ENCODE assay signal across 11 cellular contexts in genomic region chr2:112691761-112692370, GRCh38. TPM values are rescaled to one million over a fixed set of nuclear protein-coding genes. Genes with fewer than 3 reads are reported as not detected.
DNase-seq lines count a peak whose midpoint lies in the region; ATAC-seq and TF ChIP-seq lines count a peak whose summit lies in the region.
"Had no signal": no experiment of that assay in that cellular context is flagged by ENCODE, and none has a peak within 500 bp of the region (broad histone marks: within the 10 kb centered on the region; RNA-seq: fewer than 3 reads in every experiment).

No MANE protein-coding gene starts in this region.

- H3K4me2 ChIP-seq in fibroblast of lung (ENCODE audit: extremely low read depth, insufficient read depth, low read length) = peak overlapping the region; percentile 33

- H3K4me1 ChIP-seq in fibroblast of lung (ENCODE audit: control insufficient read depth, extremely low read depth, insufficient read depth, low read length) = peaks cover 17% of the 10 kb centered on the region

- ATAC-seq in activated T-cell treated with anti-CD3 and anti-CD28 coated beads, Interleukin-2, amount 50 U/mL, for 72 hours (replicated peaks in 1 of 2) = peak in 1 of 2 donors; percentile 5
- ATAC-seq in activated T-cell treated with anti-CD3 and anti-CD28 coated beads, Interleukin-2, amount 50 U/mL, for 4 hours = no peak
- ATAC-seq in T-helper 17 cell (no peak), GM18868 (IDR thresholded peaks at IDR 0.05; ENCODE audit: unreplicated experiment) (no peak)
- ATAC-seq in stimulated activated naive B cell treated with anti-CD40 and anti-IgM and Interleukin-4, amounts not matched to agents 10 μg/mL and 1 μg/mL and 100 μg/mL, for 72 hours (replicated peaks) = no peak

- no peak overlapping the region for H3K4me3 ChIP-seq in fibroblast of lung (replicated peaks in 1 of 4; ENCODE audit: control extremely low read depth in 1 of 4, insufficient read depth in 1 of 4, low read depth in 3 of 4, low read length in 4 of 4)
- H3K4me3 ChIP-seq: BLaER1, SK-N-MC had no signal

- H2AFZ ChIP-seq in fibroblast of lung (ENCODE audit: low read length) = no peak overlapping the region

- H3K27me3 Mint-ChIP-seq in activated T-cell treated with anti-CD3 and anti-CD28 coated beads, Interleukin-2, amount 50 U/mL, for 72 hours (ENCODE audit: low read depth) = no peaks in the 10 kb centered on the region
- H3K27me3 Mint-ChIP-seq in activated T-cell treated with anti-CD3 and anti-CD28 coated beads, Interleukin-2, amount 50 U/mL, for 4 hours (ENCODE audit: low read depth) = no peaks in the 10 kb centered on the region
- H3K27me3 Mint-ChIP-seq in T-helper 17 cell = no peaks in the 10 kb centered on the region
- H3K27me3 Mint-ChIP-seq in stimulated activated naive B cell treated with anti-CD40 and anti-IgM and Interleukin-4, amounts not matched to agents 10 μg/mL and 1 μg/mL and 100 μg/mL, for 72 hours = no peaks in the 10 kb centered on the region

- peaks cover 36% of the 10 kb centered on the region for H3K4me1 Mint-ChIP-seq in activated T-cell treated with anti-CD3 and anti-CD28 coated beads, Interleukin-2, amount 50 U/mL, for 72 hours (ENCODE audit: low read depth)
- H3K4me1 Mint-ChIP-seq in activated T-cell treated with anti-CD3 and anti-CD28 coated beads, Interleukin-2, amount 50 U/mL, for 4 hours (ENCODE audit: low read depth) = peaks cover 33% of the 10 kb centered on the region
- peaks cover 22% of the 10 kb centered on the region for H3K4me1 Mint-ChIP-seq in T-helper 17 cell
- H3K4me1 Mint-ChIP-seq in stimulated activated naive B cell treated with anti-CD40 and anti-IgM and Interleukin-4, amounts not matched to agents 10 μg/mL and 1 μg/mL and 100 μg/mL, for 72 hours = peaks cover 33 to 48% of the 10 kb centered on the region in 2 donors

- H3K4me3 Mint-ChIP-seq in activated T-cell treated with anti-CD3 and anti-CD28 coated beads, Interleukin-2, amount 50 U/mL, for 72 hours = peak overlapping the region; percentile 8 to 66
- H3K4me3 Mint-ChIP-seq in activated T-cell treated with anti-CD3 and anti-CD28 coated beads, Interleukin-2, amount 50 U/mL, for 4 hours = no peak overlapping the region
- peak overlapping the region; percentile 25 for H3K4me3 Mint-ChIP-seq in T-helper 17 cell
- peak overlapping the region in 1 of 2 donors; percentile 42 for H3K4me3 Mint-ChIP-seq in stimulated activated naive B cell treated with anti-CD40 and anti-IgM and Interleukin-4, amounts not matched to agents 10 μg/mL and 1 μg/mL and 100 μg/mL, for 72 hours

- H3K36me3 ChIP-seq in fibroblast of lung (ENCODE audit: control insufficient read depth, insufficient read depth, low read length) = no peaks in the 10 kb centered on the region
- H3K36me3 ChIP-seq: BLaER1 had no signal

- no peak for DNase-seq in activated T-cell treated with anti-CD3 and anti-CD28 coated beads, Interleukin-2, amount 50 U/mL, for 72 hours
- no peak for DNase-seq in activated T-cell treated with anti-CD3 and anti-CD28 coated beads, Interleukin-2, amount 50 U/mL, for 4 hours
- DNase-seq in T-helper 17 cell (no peak), fibroblast of lung (ENCODE audit: low read depth in 2 of 2) (peak in 1 of 2 donors; percentile 36), GM03348 (ENCODE audit: low spot score) (no peak)
- DNase-seq in stimulated activated naive B cell treated with anti-CD40 and anti-IgM and Interleukin-4, amounts not matched to agents 10 μg/mL and 1 μg/mL and 100 μg/mL, for 72 hours = no peak
- no peak for DNase-seq in effector CD4-positive, alpha-beta T cell

- peak overlapping the region; percentile 27 for H3K27ac Mint-ChIP-seq in activated T-cell treated with anti-CD3 and anti-CD28 coated beads, Interleukin-2, amount 50 U/mL, for 72 hours
- H3K27ac Mint-ChIP-seq in T-helper 17 cell = peak overlapping the region; percentile 93
- H3K27ac Mint-ChIP-seq in stimulated activated naive B cell treated with anti-CD40 and anti-IgM and Interleukin-4, amounts not matched to agents 10 μg/mL and 1 μg/mL and 100 μg/mL, for 72 hours = peak overlapping the region; percentile 33

- H3K27me3 ChIP-seq in fibroblast of lung (ENCODE audit: control insufficient read depth, insufficient read depth, low read length) = no peaks in the 10 kb centered on the region
- H3K27me3 ChIP-seq: BLaER1 had no signal

- H3K79me2 ChIP-seq in fibroblast of lung (ENCODE audit: control insufficient read depth, insufficient read depth, low read length) = no peaks in the 10 kb centered on the region

- no peak for TF ChIP-seq CTCF in fibroblast of lung (conservative IDR thresholded peaks at IDR 0.05 in 1 of 2, IDR thresholded peaks at IDR 0.05 in 1 of 2; ENCODE audit: low read depth in 1 of 2, low read length in 2 of 2)

- no peak overlapping the region for H3K9ac ChIP-seq in fibroblast of lung (ENCODE audit: insufficient read depth, low read length)
- H3K9ac ChIP-seq: BLaER1 had no signal

- H3K9me3 ChIP-seq in T-helper 17 cell (ENCODE audit: control insufficient read depth, low read length, poor library complexity, severe bottlenecking) (no peaks in the 10 kb centered on the region), fibroblast of lung (ENCODE audit: control insufficient read depth, insufficient read depth, low read depth, low read length) (no peaks in the 10 kb centered on the region)
- H3K9me3 ChIP-seq: BLaER1 had no signal

- H4K20me1 ChIP-seq in fibroblast of lung (ENCODE audit: control insufficient read depth, extremely low read depth, insufficient read depth, low read length) = no peaks in the 10 kb centered on the region
- H4K20me1 ChIP-seq: BLaER1 had no signal

- H3K36me3 Mint-ChIP-seq in activated T-cell treated with anti-CD3 and anti-CD28 coated beads, Interleukin-2, amount 50 U/mL, for 72 hours (ENCODE audit: insufficient read depth in 2 of 2) = no peaks in the 10 kb centered on the region
- no peaks in the 10 kb centered on the region for H3K36me3 Mint-ChIP-seq in activated T-cell treated with anti-CD3 and anti-CD28 coated beads, Interleukin-2, amount 50 U/mL, for 4 hours (ENCODE audit: insufficient read depth)
- no peaks in the 10 kb centered on the region for H3K36me3 Mint-ChIP-seq in T-helper 17 cell (ENCODE audit: low read depth)
- no peaks in the 10 kb centered on the region for H3K36me3 Mint-ChIP-seq in stimulated activated naive B cell treated with anti-CD40 and anti-IgM and Interleukin-4, amounts not matched to agents 10 μg/mL and 1 μg/mL and 100 μg/mL, for 72 hours

- no peaks in the 10 kb centered on the region for H3K9me3 Mint-ChIP-seq in activated T-cell treated with anti-CD3 and anti-CD28 coated beads, Interleukin-2, amount 50 U/mL, for 72 hours
- no peaks in the 10 kb centered on the region for H3K9me3 Mint-ChIP-seq in activated T-cell treated with anti-CD3 and anti-CD28 coated beads, Interleukin-2, amount 50 U/mL, for 4 hours
- no peaks in the 10 kb centered on the region for H3K9me3 Mint-ChIP-seq in stimulated activated naive B cell treated with anti-CD40 and anti-IgM and Interleukin-4, amounts not matched to agents 10 μg/mL and 1 μg/mL and 100 μg/mL, for 72 hours

- H3K27ac ChIP-seq in fibroblast of lung (ENCODE audit: insufficient read depth, low read length) = peak overlapping the region; percentile 98
- H3K27ac ChIP-seq: SK-N-MC had no signal

RNA-seq across cellular contexts. Expression of gene NT5DC4, which starts 29.0 kb away (rescaled TPM):
- total RNA-seq in activated T-cell treated with anti-CD3 and anti-CD28 coated beads, Interleukin-2, amount 50 U/mL, for 72 hours = 1 to 10 TPM in 1 of 2 donors, not detected in 1; 1.2 TPM
- not detected for total RNA-seq in activated T-cell treated with anti-CD3 and anti-CD28 coated beads, Interleukin-2, amount 50 U/mL, for 4 hours
- not detected for total RNA-seq in T-helper 17 cell
- total RNA-seq in fibroblast of lung = not detected in 2 replicates
- polyA plus RNA-seq in fibroblast of lung = not detected in 2 replicates
- polyA plus RNA-seq in fibroblast of lung (2012) = not detected in 2 replicates
- not detected in 2 replicates for polyA minus RNA-seq in fibroblast of lung (ENCODE audit: low replicate concordance)
- total RNA-seq: lower leg skin had no signal

RNA-seq across cellular contexts. Expression of gene SLC20A1, which starts 46.1 kb away (rescaled TPM):
- total RNA-seq in activated T-cell treated with anti-CD3 and anti-CD28 coated beads, Interleukin-2, amount 50 U/mL, for 72 hours = 10 to 100 TPM; 54.3 to 66.1 TPM
- 10 to 100 TPM; 68.2 to 79.7 (median 71.6) TPM for total RNA-seq in activated T-cell treated with anti-CD3 and anti-CD28 coated beads, Interleukin-2, amount 50 U/mL, for 4 hours
- total RNA-seq in T-helper 17 cell = 100 to 1,000 TPM; 113 to 130 TPM
- total RNA-seq in fibroblast of lung = 36.7 and 61.3 TPM in 2 replicates
- polyA plus RNA-seq in fibroblast of lung = 77.3 and 154 TPM in 2 replicates
- 47.5 and 107 TPM in 2 replicates for polyA plus RNA-seq in fibroblast of lung (2012)
- polyA minus RNA-seq in fibroblast of lung (ENCODE audit: low replicate concordance) = 33.9 and 98.6 TPM in 2 replicates

Comparison
In these comparisons a context has a peak if more than half of its experiments do, and no peak if none do; other contexts are left out.
1. H3K27ac Mint-ChIP-seq: peak in every context shown above with its lines; median percentile 93 in T-helper 17 cell; 33 in stimulated activated naive B cell treated with anti-CD40 and anti-IgM and Interleukin-4, amounts not matched to agents 10 μg/mL and 1 μg/mL and 100 μg/mL, for 72 hours; 27 in activated T-cell treated with anti-CD3 and anti-CD28 coated beads, Interleukin-2, amount 50 U/mL, for 72 hours.